Comparison of ENCODE assay signal across 8 cellular contexts in genomic region chr13:113951246-113951999, GRCh38. TPM values are rescaled to one million over a fixed set of nuclear protein-coding genes. Genes with fewer than 3 reads are reported as not detected.
A peak's percentile ranks its signal among the peaks of the same experiment; 100 is the strongest.
DNase-seq lines count a peak whose midpoint lies in the region; ATAC-seq and TF ChIP-seq lines count a peak whose summit lies in the region.

No MANE protein-coding gene starts in this region.

- no peak overlapping the region for H3K4me3 Mint-ChIP-seq in nephron

- H3K27me3 Mint-ChIP-seq in nephron (ENCODE audit: low read depth), result peaks cover 7% of the 10 kb centered on the region

- DNase-seq in GM04504 (ENCODE audit: low read depth) (peak; percentile 48), NCI-H69 (lab: John Stamatoyannopoulos, UW) (peak; percentile 53), activated T-cell treated with anti-CD3 and anti-CD28 coated beads for 4 hours (peak; percentile 7), fibroblast of the aortic adventitia (ENCODE audit: low read depth) (peak; percentile 69), substantia nigra (lab: John Stamatoyannopoulos, UW) (peak in 48 of 49 donors; percentile 13 to 83 (median 67)), NCI-H2081 treated with DMSO at 0.1 percent for 48 hours (lab: John Stamatoyannopoulos, UW) (no peak)

- H3K9me3 Mint-ChIP-seq in nephron, result peaks cover 11% of the 10 kb centered on the region

- no peak overlapping the region for H3K27ac Mint-ChIP-seq in nephron

- H3K36me3 Mint-ChIP-seq in nephron (ENCODE audit: low read depth), result peaks cover 11% of the 10 kb centered on the region

- no peak overlapping the region for H3K4me3 ChIP-seq in fibroblast of the aortic adventitia (ENCODE audit: low read depth, low read length)

- ATAC-seq in HG02588 (IDR thresholded peaks at IDR 0.05; ENCODE audit: unreplicated experiment), result peak; percentile 73

- TF ChIP-seq CTCF in fibroblast of the aortic adventitia (IDR thresholded peaks at IDR 0.05; ENCODE audit: insufficient read depth, low read length), result peak; percentile 74
- TF ChIP-seq CTCF in nephron (IDR thresholded peaks at IDR 0.05; ENCODE audit: unreplicated experiment in 3 of 3), result peak; percentile 69 to 80 (median 71)

- H3K27ac ChIP-seq in substantia nigra (ENCODE audit: low read depth, low read length, poor library complexity, severe bottlenecking), result no peak overlapping the region

- H3K4me1 Mint-ChIP-seq in nephron, result no peaks in the 10 kb centered on the region

RNA-seq across cellular contexts. Expression of gene C13orf46, which starts 22.5 kb away (rescaled TPM):
- total RNA-seq in fibroblast of the aortic adventitia (ENCODE audit: low replicate concordance), result 0.16 and 0.27 TPM in 2 replicates
